27 cellular contexts compared by ENCODE assay signal in genomic region chr11:33027846-33028536, GRCh38. TPM values are rescaled to one million over a fixed set of nuclear protein-coding genes. Genes with fewer than 3 reads are reported as not detected.
DNase-seq lines count a peak whose midpoint lies in the region; ATAC-seq, FAIRE-seq and TF ChIP-seq lines count a peak whose summit lies in the region.
"Had no signal": no experiment of that assay in that cellular context is flagged by ENCODE, and none has a peak within 500 bp of the region (broad histone marks: within the 10 kb centered on the region; RNA-seq: fewer than 3 reads in every experiment).

No MANE protein-coding gene starts in this region.

- peak; percentile 41 for DNase-seq in fibroblast of pulmonary artery (ENCODE audit: low read depth)
- peak; percentile 81 for DNase-seq in pons (ENCODE audit: low spot score)
- no peak for DNase-seq in activated T-cell treated with anti-CD3 and anti-CD28 coated beads, Interleukin-2, amount 50 U/mL, for 4 hours
- no peak for DNase-seq in natural killer cell
- DNase-seq: activated CD4-positive, alpha-beta T cell treated with anti-CD3 and anti-CD28 coated beads, Interleukin-2, amount 50 U/mL, for 4 hours; activated naive CD4-positive, alpha-beta T cell; activated T-cell treated with anti-CD3 and anti-CD28 coated beads for 4 hours; AML-193; aorta; DND-41; endodermal cell; islet precursor cell; MM.1S; NCI-H1436 treated with DMSO at 0.1 percent for 48 hours; NCI-H2171 treated with DMSO at 0.1 percent for 48 hours; NCI-H82; occipital lobe; retina; SHP77; stimulated activated CD4-positive, alpha-beta T cell treated with anti-CD3 and anti-CD28 coated beads, Interleukin-12 subunit alpha, Interleukin-12 subunit beta, amount 100 ng/mL, for 4 hours; T-helper 2 cell; upper lobe of right lung had no signal

- intact Hi-C loops in natural killer cell (cut with micrococcal nuclease) = no loop called here

- TF ChIP-seq CTCF in fibroblast of pulmonary artery (IDR thresholded peaks at IDR 0.05; ENCODE audit: low read length, missing control alignments) (no peak), natural killer cell (IDR thresholded peaks at IDR 0.05) (no peak)

- no peaks in the 10 kb centered on the region for H3K4me1 Mint-ChIP-seq in activated T-cell treated with anti-CD3 and anti-CD28 coated beads, Interleukin-2, amount 50 U/mL, for 4 hours (ENCODE audit: low read depth)
- H3K4me1 Mint-ChIP-seq in natural killer cell = no peaks in the 10 kb centered on the region

- H3K4me3 Mint-ChIP-seq in activated T-cell treated with anti-CD3 and anti-CD28 coated beads, Interleukin-2, amount 50 U/mL, for 4 hours = no peak overlapping the region
- no peak overlapping the region for H3K4me3 Mint-ChIP-seq in natural killer cell
- H3K4me3 Mint-ChIP-seq: endodermal cell had no signal

- peaks cover 4% of the 10 kb centered on the region for H3K27me3 Mint-ChIP-seq in activated T-cell treated with anti-CD3 and anti-CD28 coated beads, Interleukin-2, amount 50 U/mL, for 4 hours (ENCODE audit: low read depth)
- peaks cover 4 to 12% of the 10 kb centered on the region in 2 donors for H3K27me3 Mint-ChIP-seq in natural killer cell (ENCODE audit: low read depth in 2 of 2)

- ATAC-seq in SK-N-SH treated with all-trans-retinoic acid at 6 μM for 48 hours = peak; percentile 89
- no peak for ATAC-seq in activated T-cell treated with anti-CD3 and anti-CD28 coated beads, Interleukin-2, amount 50 U/mL, for 4 hours
- ATAC-seq in natural killer cell = no peak
- no peak for ATAC-seq in GM21825 (IDR thresholded peaks at IDR 0.05; ENCODE audit: unreplicated experiment)
- no peak for ATAC-seq in GM18873 (IDR thresholded peaks at IDR 0.05; ENCODE audit: low FRiP score, unreplicated experiment)
- ATAC-seq: upper lobe of right lung had no signal

- no peak overlapping the region for H3K27ac Mint-ChIP-seq in natural killer cell
- H3K27ac Mint-ChIP-seq: endodermal cell had no signal

- no peaks in the 10 kb centered on the region for H3K36me3 Mint-ChIP-seq in activated T-cell treated with anti-CD3 and anti-CD28 coated beads, Interleukin-2, amount 50 U/mL, for 4 hours (ENCODE audit: insufficient read depth)
- no peaks in the 10 kb centered on the region for H3K36me3 Mint-ChIP-seq in natural killer cell

- H3K4me3 ChIP-seq in fibroblast of pulmonary artery (replicated peaks; ENCODE audit: low read depth, low read length) = no peak overlapping the region
- H3K4me3 ChIP-seq: lung, upper lobe of right lung had no signal

- no peaks in the 10 kb centered on the region for H3K9me3 Mint-ChIP-seq in activated T-cell treated with anti-CD3 and anti-CD28 coated beads, Interleukin-2, amount 50 U/mL, for 4 hours
- no peaks in the 10 kb centered on the region for H3K9me3 Mint-ChIP-seq in natural killer cell
- H3K9me3 Mint-ChIP-seq: endodermal cell had no signal

- peak; percentile 15 for FAIRE-seq in G401.6 (lab: Jason Lieb, UNC)

TF ChIP-seq in SK-N-SH treated with all-trans-retinoic acid at 6 μM for 48 hours, 23 proteins besides CTCF, POLR2A, EP300 and RAD21:
- TF ChIP-seq ISL1 (CRISPR knock-in tag; IDR thresholded peaks at IDR 0.05) (peak; percentile 51), CSDC2 (CRISPR knock-in tag; IDR thresholded peaks at IDR 0.05) (no peak), ESRRG (CRISPR knock-in tag; IDR thresholded peaks at IDR 0.05) (no peak), PATZ1 (CRISPR knock-in tag; IDR thresholded peaks at IDR 0.05; ENCODE audit: borderline replicate concordance) (no peak), GLIS3 (CRISPR knock-in tag; IDR thresholded peaks at IDR 0.05) (no peak), ARNTL (CRISPR knock-in tag; IDR thresholded peaks at IDR 0.05; ENCODE audit: borderline replicate concordance, low read depth) (no peak)
- TF ChIP-seq, protein P1, sequence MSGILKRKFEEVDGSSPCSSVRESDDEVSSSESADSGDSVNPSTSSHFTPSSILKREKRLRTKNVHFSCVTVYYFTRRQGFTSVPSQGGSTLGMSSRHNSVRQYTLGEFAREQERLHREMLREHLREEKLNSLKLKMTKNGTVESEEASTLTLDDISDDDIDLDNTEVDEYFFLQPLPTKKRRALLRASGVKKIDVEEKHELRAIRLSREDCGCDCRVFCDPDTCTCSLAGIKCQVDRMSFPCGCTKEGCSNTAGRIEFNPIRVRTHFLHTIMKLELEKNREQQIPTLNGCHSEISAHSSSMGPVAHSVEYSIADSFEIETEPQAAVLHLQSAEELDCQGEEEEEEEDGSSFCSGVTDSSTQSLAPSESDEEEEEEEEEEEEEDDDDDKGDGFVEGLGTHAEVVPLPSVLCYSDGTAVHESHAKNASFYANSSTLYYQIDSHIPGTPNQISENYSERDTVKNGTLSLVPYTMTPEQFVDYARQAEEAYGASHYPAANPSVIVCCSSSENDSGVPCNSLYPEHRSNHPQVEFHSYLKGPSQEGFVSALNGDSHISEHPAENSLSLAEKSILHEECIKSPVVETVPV (CRISPR knock-in tag; IDR thresholded peaks at IDR 0.05) = no peak

RNA-seq across cellular contexts. Expression of gene TCP11L1, which starts 11.4 kb away (rescaled TPM):
- total RNA-seq in activated T-cell treated with anti-CD3 and anti-CD28 coated beads, Interleukin-2, amount 50 U/mL, for 4 hours = 10 to 100 TPM in 2 of 3 donors, 1 to 10 TPM in 1; 8.2 to 14.1 (median 11.1) TPM
- total RNA-seq in natural killer cell = 10 to 100 TPM; 20.7 to 24.5 (median 22.7) TPM

RNA-seq across cellular contexts. Expression of gene DEPDC7, which starts 12.3 kb away (rescaled TPM):
- 1 to 10 TPM; 1.0 to 2.7 (median 2.2) TPM for total RNA-seq in activated T-cell treated with anti-CD3 and anti-CD28 coated beads, Interleukin-2, amount 50 U/mL, for 4 hours
- 1 to 10 TPM in 2 of 3 donors, under 1 TPM in 1; 0.80 to 1.8 (median 1.2) TPM for total RNA-seq in natural killer cell

Comparison
In these comparisons a context has a peak if more than half of its experiments do, and no peak if none do; other contexts are left out.
1. DNase-seq: peak in fibroblast of pulmonary artery (single experiment) and pons (single experiment); none in activated T-cell treated with anti-CD3 and anti-CD28 coated beads, Interleukin-2, amount 50 U/mL, for 4 hours (single experiment) and natural killer cell (single experiment).